ENCODE assay signal across 18 cellular contexts in the genomic region with DNA sequence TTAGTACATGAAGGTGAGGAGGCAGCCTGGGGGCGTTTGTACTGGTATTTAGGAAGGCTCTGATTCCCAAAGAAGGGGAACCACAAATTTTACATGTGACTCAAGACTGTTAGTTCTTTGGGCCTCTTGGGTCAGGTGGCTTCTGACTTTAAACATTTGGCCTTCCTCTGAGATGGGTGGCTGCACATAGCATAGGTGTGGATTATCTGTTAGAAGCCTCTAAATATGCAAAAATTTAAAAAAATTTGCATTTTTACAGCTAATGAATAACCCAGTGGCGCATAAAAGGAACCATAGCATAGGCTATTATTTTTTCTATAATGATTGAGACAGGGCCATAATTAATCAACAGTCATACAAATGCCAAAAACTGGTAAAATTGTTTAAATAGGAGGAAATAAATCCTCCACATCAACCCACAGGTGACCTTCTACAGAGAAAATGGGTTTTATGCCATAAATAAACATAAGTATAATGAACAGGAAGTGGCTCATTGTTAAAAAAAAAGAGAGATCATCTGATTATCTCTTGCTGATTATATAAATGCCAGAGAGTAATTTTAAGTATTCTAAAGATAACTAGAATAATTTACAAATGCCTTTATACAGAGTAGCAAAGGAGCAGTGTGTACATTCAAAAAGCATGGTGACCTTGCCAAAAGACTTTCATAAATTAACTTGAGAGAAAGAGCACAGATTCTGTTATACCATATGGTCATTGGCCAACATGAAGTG.
"Had no signal": no experiment of that assay in that cellular context is flagged by ENCODE, and none has a peak within 500 bp of the region (broad histone marks: within the 10 kb centered on the region; RNA-seq: fewer than 3 reads in every experiment).

No MANE protein-coding gene starts in this region.

- H3K4me1 ChIP-seq: body of pancreas, foreskin keratinocyte, sigmoid colon, suprapubic skin, upper lobe of left lung had no signal

- H3K9me3 ChIP-seq: body of pancreas, esophagus squamous epithelium, heart left ventricle, sigmoid colon, suprapubic skin, upper lobe of left lung had no signal

- H3K36me3 ChIP-seq: esophagus squamous epithelium, heart left ventricle, sigmoid colon, suprapubic skin, upper lobe of left lung had no signal

- H3K36me3 Mint-ChIP-seq: activated naive CD4-positive, alpha-beta T cell treated with anti-CD3 and anti-CD28 coated beads, Interleukin-2, amount 50 U/mL, for 24 hours; WTC11 had no signal

- H3K27me3 Mint-ChIP-seq: activated CD4-positive, alpha-beta T cell treated with anti-CD3 and anti-CD28 coated beads, Interleukin-2, amount 10 ng/mL, durations not matched to agents 7 days and 5 days; activated naive CD4-positive, alpha-beta T cell treated with anti-CD3 and anti-CD28 coated beads, Interleukin-2, amount 50 U/mL, for 24 hours had no signal

- H3K4me3 ChIP-seq: body of pancreas, esophagus squamous epithelium, heart left ventricle, sigmoid colon, suprapubic skin, upper lobe of left lung had no signal

- FAIRE-seq: islet of Langerhans had no signal

- H3K4me1 Mint-ChIP-seq: activated CD4-positive, alpha-beta T cell treated with anti-CD3 and anti-CD28 coated beads, Interleukin-2, amount 10 ng/mL, durations not matched to agents 7 days and 5 days; endodermal cell had no signal

- H3K4me3 Mint-ChIP-seq: activated CD4-positive, alpha-beta T cell treated with anti-CD3 and anti-CD28 coated beads, Interleukin-2, amount 10 ng/mL, durations not matched to agents 7 days and 5 days; activated naive CD4-positive, alpha-beta T cell treated with anti-CD3 and anti-CD28 coated beads, Interleukin-2, amount 50 U/mL, for 24 hours; endodermal cell; WTC11 had no signal

- H3K27me3 ChIP-seq: body of pancreas, esophagus squamous epithelium, foreskin keratinocyte, heart left ventricle, sigmoid colon, suprapubic skin, upper lobe of left lung had no signal

- H3K9me3 Mint-ChIP-seq: activated CD4-positive, alpha-beta T cell treated with anti-CD3 and anti-CD28 coated beads, Interleukin-2, amount 10 ng/mL, durations not matched to agents 7 days and 5 days; activated naive CD4-positive, alpha-beta T cell treated with anti-CD3 and anti-CD28 coated beads, Interleukin-2, amount 50 U/mL, for 24 hours; endodermal cell; WTC11 had no signal

- DNase-seq: activated CD4-positive, alpha-beta T cell treated with anti-CD3 and anti-CD28 coated beads, Interleukin-2, amount 10 ng/mL, durations not matched to agents 7 days and 5 days; body of pancreas; central memory CD4-positive, alpha-beta T cell; cortex of kidney; endodermal cell; esophagus squamous epithelium; foreskin keratinocyte; heart left ventricle; mammary epithelial cell; sigmoid colon; stimulated activated CD4-positive, alpha-beta T cell treated with anti-CD3 and anti-CD28 coated beads, Interleukin-2, amount 100 ng/mL, for 24 hours; stimulated activated naive CD4-positive, alpha-beta T cell treated with Interleukin-2 at 50 U/mL for 16 hours; upper lobe of left lung had no signal

- ATAC-seq: body of pancreas, heart left ventricle, left lobe of liver, WTC11 had no signal

- H3K27ac Mint-ChIP-seq: activated CD4-positive, alpha-beta T cell treated with anti-CD3 and anti-CD28 coated beads, Interleukin-2, amount 10 ng/mL, durations not matched to agents 7 days and 5 days; activated naive CD4-positive, alpha-beta T cell treated with anti-CD3 and anti-CD28 coated beads, Interleukin-2, amount 50 U/mL, for 24 hours; endodermal cell; WTC11 had no signal

- H3K27ac ChIP-seq: body of pancreas, esophagus squamous epithelium, foreskin keratinocyte, heart left ventricle, sigmoid colon, suprapubic skin, upper lobe of left lung had no signal
